3 cellular contexts compared by ENCODE assay signal in the genomic region with DNA sequence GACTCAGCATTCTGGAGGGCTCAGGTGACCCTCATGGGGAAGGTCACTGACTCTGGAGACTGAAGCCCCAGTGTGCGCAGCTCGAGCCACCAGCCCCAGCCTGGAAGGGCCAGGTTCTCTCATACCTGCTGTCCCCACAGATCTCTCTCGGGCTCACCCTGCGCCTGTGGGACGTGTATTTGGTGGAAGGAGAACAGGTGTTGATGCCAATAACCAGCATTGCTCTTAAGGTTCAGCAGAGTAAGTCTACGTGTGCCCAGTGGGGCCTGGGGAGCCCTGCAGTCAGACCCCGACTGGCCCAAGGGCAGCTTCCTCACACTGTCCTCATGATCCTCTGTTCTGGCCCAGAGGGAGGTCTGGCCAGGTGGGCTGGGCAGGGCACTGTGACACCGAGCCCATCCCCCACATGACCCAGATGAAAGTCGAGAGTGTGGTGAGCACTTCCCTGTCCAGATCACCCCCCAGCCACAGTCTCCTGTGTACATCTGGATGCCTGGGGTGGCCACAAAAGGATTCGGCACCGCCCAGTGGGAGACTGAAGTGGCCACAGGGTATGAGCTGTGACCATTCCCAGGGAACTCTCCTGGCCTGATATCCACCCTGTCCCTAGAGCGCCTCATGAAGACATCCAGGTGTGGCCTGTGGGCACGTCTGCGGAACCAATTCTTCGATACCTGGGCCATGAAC. TPM values are rescaled to one million over a fixed set of nuclear protein-coding genes. Genes with fewer than 3 reads are reported as not detected.
"Had no signal": no experiment of that assay in that cellular context is flagged by ENCODE, and none has a peak within 500 bp of the region (broad histone marks: within the 10 kb centered on the region; RNA-seq: fewer than 3 reads in every experiment).

No MANE protein-coding gene starts in this region.

RNA-seq across cellular contexts. Expression of gene USP6, which starts 21.8 kb away (rescaled TPM):
- total RNA-seq: PC-3, Right ventricle myocardium superior, SJSA1 had no signal
